2 cellular contexts compared by ENCODE assay signal in genomic region chr14:21846227-21846885, GRCh38.
TF ChIP-seq lines count a peak whose summit lies in the region.

No MANE protein-coding gene starts in this region.

TF ChIP-seq in HCT116, 20 proteins besides CTCF, POLR2A, EP300 and RAD21 (continued from another document):
- TF ChIP-seq, protein P1, sequence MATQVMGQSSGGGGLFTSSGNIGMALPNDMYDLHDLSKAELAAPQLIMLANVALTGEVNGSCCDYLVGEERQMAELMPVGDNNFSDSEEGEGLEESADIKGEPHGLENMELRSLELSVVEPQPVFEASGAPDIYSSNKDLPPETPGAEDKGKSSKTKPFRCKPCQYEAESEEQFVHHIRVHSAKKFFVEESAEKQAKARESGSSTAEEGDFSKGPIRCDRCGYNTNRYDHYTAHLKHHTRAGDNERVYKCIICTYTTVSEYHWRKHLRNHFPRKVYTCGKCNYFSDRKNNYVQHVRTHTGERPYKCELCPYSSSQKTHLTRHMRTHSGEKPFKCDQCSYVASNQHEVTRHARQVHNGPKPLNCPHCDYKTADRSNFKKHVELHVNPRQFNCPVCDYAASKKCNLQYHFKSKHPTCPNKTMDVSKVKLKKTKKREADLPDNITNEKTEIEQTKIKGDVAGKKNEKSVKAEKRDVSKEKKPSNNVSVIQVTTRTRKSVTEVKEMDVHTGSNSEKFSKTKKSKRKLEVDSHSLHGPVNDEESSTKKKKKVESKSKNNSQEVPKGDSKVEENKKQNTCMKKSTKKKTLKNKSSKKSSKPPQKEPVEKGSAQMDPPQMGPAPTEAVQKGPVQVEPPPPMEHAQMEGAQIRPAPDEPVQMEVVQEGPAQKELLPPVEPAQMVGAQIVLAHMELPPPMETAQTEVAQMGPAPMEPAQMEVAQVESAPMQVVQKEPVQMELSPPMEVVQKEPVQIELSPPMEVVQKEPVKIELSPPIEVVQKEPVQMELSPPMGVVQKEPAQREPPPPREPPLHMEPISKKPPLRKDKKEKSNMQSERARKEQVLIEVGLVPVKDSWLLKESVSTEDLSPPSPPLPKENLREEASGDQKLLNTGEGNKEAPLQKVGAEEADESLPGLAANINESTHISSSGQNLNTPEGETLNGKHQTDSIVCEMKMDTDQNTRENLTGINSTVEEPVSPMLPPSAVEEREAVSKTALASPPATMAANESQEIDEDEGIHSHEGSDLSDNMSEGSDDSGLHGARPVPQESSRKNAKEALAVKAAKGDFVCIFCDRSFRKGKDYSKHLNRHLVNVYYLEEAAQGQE (IDR thresholded peaks at IDR 0.05; ENCODE audit: low read depth): no peak
- TF ChIP-seq SRF (IDR thresholded peaks at IDR 0.05; ENCODE audit: low read depth) (no peak), SIN3A (IDR thresholded peaks at IDR 0.05; ENCODE audit: low read depth) (no peak), JUND (IDR thresholded peaks at IDR 0.05) (no peak), ZBTB33 (IDR thresholded peaks at IDR 0.05; ENCODE audit: extremely low read depth, insufficient replicate concordance, low read length) (no peak), YY1 (IDR thresholded peaks at IDR 0.05; ENCODE audit: extremely low read depth, insufficient replicate concordance, low read depth, low read length) (no peak), ZNF274 (IDR thresholded peaks at IDR 0.05; ENCODE audit: low read depth, low read length) (no peak)

TF ChIP-seq in SK-N-SH, 30 proteins besides CTCF, POLR2A, EP300 and RAD21 (continued from another document):
- no peak for TF ChIP-seq TCF12 (IDR thresholded peaks at IDR 0.05)
- no peak for TF ChIP-seq TEAD4 (IDR thresholded peaks at IDR 0.05; ENCODE audit: borderline replicate concordance, insufficient read depth)
- TF ChIP-seq ELF1 (IDR thresholded peaks at IDR 0.05): no peak
- TF ChIP-seq, protein P2, sequence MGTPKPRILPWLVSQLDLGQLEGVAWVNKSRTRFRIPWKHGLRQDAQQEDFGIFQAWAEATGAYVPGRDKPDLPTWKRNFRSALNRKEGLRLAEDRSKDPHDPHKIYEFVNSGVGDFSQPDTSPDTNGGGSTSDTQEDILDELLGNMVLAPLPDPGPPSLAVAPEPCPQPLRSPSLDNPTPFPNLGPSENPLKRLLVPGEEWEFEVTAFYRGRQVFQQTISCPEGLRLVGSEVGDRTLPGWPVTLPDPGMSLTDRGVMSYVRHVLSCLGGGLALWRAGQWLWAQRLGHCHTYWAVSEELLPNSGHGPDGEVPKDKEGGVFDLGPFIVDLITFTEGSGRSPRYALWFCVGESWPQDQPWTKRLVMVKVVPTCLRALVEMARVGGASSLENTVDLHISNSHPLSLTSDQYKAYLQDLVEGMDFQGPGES (IDR thresholded peaks at IDR 0.05; ENCODE audit: low read depth, low read length): no peak
- TF ChIP-seq RCOR1 (IDR thresholded peaks at IDR 0.05; ENCODE audit: low read length): no peak
- TF ChIP-seq, protein P1 (IDR thresholded peaks at IDR 0.05; ENCODE audit: low read depth, low read length): no peak
- TF ChIP-seq GATA2 (CRISPR knock-in tag; IDR thresholded peaks at IDR 0.05): no peak
- TF ChIP-seq EZH2phosphoT487 (IDR thresholded peaks at IDR 0.05; ENCODE audit: borderline replicate concordance, low read depth): no peak
- TF ChIP-seq SMC3 (IDR thresholded peaks at IDR 0.05; ENCODE audit: low read depth, low read length): no peak
- TF ChIP-seq RXRA (IDR thresholded peaks at IDR 0.05; ENCODE audit: borderline replicate concordance, low read depth): no peak
- no peak for TF ChIP-seq JUND (IDR thresholded peaks at IDR 0.05)
- no peak for TF ChIP-seq NRF1 (IDR thresholded peaks at IDR 0.05; ENCODE audit: low read depth, low read length)
- TF ChIP-seq MEF2A (IDR thresholded peaks at IDR 0.05; ENCODE audit: borderline replicate concordance, low read depth): no peak
TF ChIP-seq in SK-N-SH: peak in this region for 0.
